In genomic region chr3:65871305-65872141, GRCh38 we compare ENCODE assay signal across 10 cellular contexts.
DNase-seq lines count a peak whose midpoint lies in the region; ATAC-seq and TF ChIP-seq lines count a peak whose summit lies in the region.
"Had no signal": no experiment of that assay in that cellular context is flagged by ENCODE, and none has a peak within 500 bp of the region (broad histone marks: within the 10 kb centered on the region; RNA-seq: fewer than 3 reads in every experiment).

No MANE protein-coding gene starts in this region.

- peak overlapping the region; percentile 1 for H3K27ac Mint-ChIP-seq in neural progenitor cell
- H3K27ac Mint-ChIP-seq: CD4-positive, CD25-positive, alpha-beta regulatory T cell had no signal

- H3K36me3 Mint-ChIP-seq in neural progenitor cell, result peaks cover 2% of the 10 kb centered on the region
- H3K36me3 Mint-ChIP-seq: CD4-positive, CD25-positive, alpha-beta regulatory T cell had no signal

- H3K79me2 ChIP-seq in neural progenitor cell (ENCODE audit: low read depth), result peaks cover 25% of the 10 kb centered on the region

- H3K9me3 Mint-ChIP-seq in neural progenitor cell, result peaks cover 2% of the 10 kb centered on the region

- no peaks in the 10 kb centered on the region for H3K9me3 ChIP-seq in neural progenitor cell (ENCODE audit: low read depth)
- H3K9me3 ChIP-seq: upper lobe of left lung had no signal

- no peak overlapping the region for H3K9ac ChIP-seq in neural progenitor cell

- DNase-seq in DMS53 (lab: John Stamatoyannopoulos, UW), result peak; percentile 76
- peak; percentile 8 for DNase-seq in NCI-H2227 treated with DMSO at 0.1 percent for 48 hours (lab: John Stamatoyannopoulos, UW)
- peak; percentile 27 for DNase-seq in epithelial cell of esophagus (ENCODE audit: low read depth)
- peak; percentile 20 for DNase-seq in neural progenitor cell (ENCODE audit: low spot score)
- no peak for DNase-seq in activated CD4-positive, CD25-positive, alpha-beta regulatory T cell treated with anti-CD3 and anti-CD28 coated beads, Interleukin-2, amount 50 U/mL, for 72 hours
- DNase-seq in superior temporal gyrus (ENCODE audit: extremely low spot score), result no peak
- no peak for DNase-seq in OCI-M1 (lab: John Stamatoyannopoulos, UW)
- DNase-seq: CD4-positive, CD25-positive, alpha-beta regulatory T cell had no signal

- no peak for TF ChIP-seq CTCF in epithelial cell of esophagus (IDR thresholded peaks at IDR 0.05; ENCODE audit: insufficient read depth, low read depth, low read length, missing control alignments)
- no peak for TF ChIP-seq CTCF in neural progenitor cell (IDR thresholded peaks at IDR 0.05)

- H3K4me3 Mint-ChIP-seq in neural progenitor cell, result no peak overlapping the region
- H3K4me3 Mint-ChIP-seq: CD4-positive, CD25-positive, alpha-beta regulatory T cell had no signal

- no peaks in the 10 kb centered on the region for H3K27me3 Mint-ChIP-seq in neural progenitor cell (ENCODE audit: insufficient read depth, low read depth)
- H3K27me3 Mint-ChIP-seq: CD4-positive, CD25-positive, alpha-beta regulatory T cell had no signal

- no peak overlapping the region for H2AFZ ChIP-seq in neural progenitor cell (replicated peaks)

- H3K4me1 Mint-ChIP-seq in neural progenitor cell, result peaks cover 14% of the 10 kb centered on the region
- H3K4me1 Mint-ChIP-seq: CD4-positive, CD25-positive, alpha-beta regulatory T cell had no signal

- no peaks in the 10 kb centered on the region for H3K36me3 ChIP-seq in neural progenitor cell
- H3K36me3 ChIP-seq: upper lobe of left lung had no signal

- H4K20me1 ChIP-seq in neural progenitor cell (ENCODE audit: low read depth), result peaks cover 32% of the 10 kb centered on the region

- peaks cover 9% of the 10 kb centered on the region for H3F3A ChIP-seq in neural progenitor cell (ENCODE audit: low read depth)

- H3K4me3 ChIP-seq in epithelial cell of esophagus (ENCODE audit: low read length) (no peak overlapping the region), neural progenitor cell (no peak overlapping the region)
- H3K4me3 ChIP-seq: upper lobe of left lung had no signal

- peak overlapping the region; percentile 1 for H3K4me2 ChIP-seq in neural progenitor cell

- no peak overlapping the region for H3K27ac ChIP-seq in neural progenitor cell
- H3K27ac ChIP-seq: upper lobe of left lung had no signal

- H3K4me1 ChIP-seq in neural progenitor cell, result peaks cover 13% of the 10 kb centered on the region

- no peaks in the 10 kb centered on the region for H3K27me3 ChIP-seq in neural progenitor cell
- H3K27me3 ChIP-seq: upper lobe of left lung had no signal

- ATAC-seq in GM19023 (IDR thresholded peaks at IDR 0.05; ENCODE audit: unreplicated experiment), result no peak

Comparison
In these comparisons a context has a peak if more than half of its experiments do, and no peak if none do; other contexts are left out.
1. DNase-seq: peak in DMS53 (single experiment), NCI-H2227 treated with DMSO at 0.1 percent for 48 hours (single experiment), epithelial cell of esophagus (single experiment) and neural progenitor cell (single experiment); none in activated CD4-positive, CD25-positive, alpha-beta regulatory T cell treated with anti-CD3 and anti-CD28 coated beads, Interleukin-2, amount 50 U/mL, for 72 hours (single experiment), superior temporal gyrus (single experiment) and OCI-M1 (single experiment).